ENCODE assay signal across 18 cellular contexts in genomic region chr9:8946461-8946860, GRCh38.
DNase-seq lines count a peak whose midpoint lies in the region; ATAC-seq and TF ChIP-seq lines count a peak whose summit lies in the region.
"Had no signal": no experiment of that assay in that cellular context is flagged by ENCODE, and none has a peak within 500 bp of the region (broad histone marks: within the 10 kb centered on the region; RNA-seq: fewer than 3 reads in every experiment).

No MANE protein-coding gene starts in this region.

- H4K5ac ChIP-seq in mesendoderm (ENCODE audit: low read length): no peak overlapping the region

- H3K79me1 ChIP-seq in mesendoderm (ENCODE audit: low read length): no peaks in the 10 kb centered on the region

- H3K79me2 ChIP-seq in Loucy (ENCODE audit: insufficient read depth, low read length): no peaks in the 10 kb centered on the region
- H3K79me2 ChIP-seq in mesendoderm (ENCODE audit: control insufficient read depth, insufficient read depth, low read length): no peaks in the 10 kb centered on the region

- no TSS peak for BruUV-seq in A673 (replicated peaks; lab: Mats Ljungman, UMichigan)

- H4K8ac ChIP-seq in mesendoderm (ENCODE audit: low read depth, low read length): no peak overlapping the region

- H3K27ac ChIP-seq in ectodermal cell (ENCODE audit: insufficient read depth, low read depth, low read length, poor library complexity, severe bottlenecking) (peak overlapping the region; percentile 31), mesendoderm (ENCODE audit: low read depth, low read length) (no peak overlapping the region), A673 (ENCODE audit: low read depth, low read length, poor library complexity, severe bottlenecking) (no peak overlapping the region)
- H3K27ac ChIP-seq: BLaER1 treated with 17β-estradiol and CSF1 and Interleukin-3, amounts not matched to agents 10 nM and 100 nM; GM23248 had no signal

- no peak overlapping the region for H3K9ac ChIP-seq in Loucy (ENCODE audit: low read depth, low read length, poor library complexity, severe bottlenecking)
- no peak overlapping the region for H3K9ac ChIP-seq in mesendoderm (ENCODE audit: low read length)
- H3K9ac ChIP-seq: BLaER1 treated with 17β-estradiol and CSF1 and Interleukin-3, amounts not matched to agents 10 nM and 100 nM; GM23248 had no signal

- H3K4ac ChIP-seq in mesendoderm (ENCODE audit: low read depth, low read length): no peak overlapping the region

- no peak overlapping the region for H3K56ac ChIP-seq in mesendoderm (ENCODE audit: low read length)

- H3K18ac ChIP-seq in mesendoderm (ENCODE audit: low read length): no peak overlapping the region

- no peak for TF ChIP-seq CTCF in Loucy (conservative IDR thresholded peaks at IDR 0.05; ENCODE audit: low read length)
- no peak for TF ChIP-seq CTCF in A673 (conservative IDR thresholded peaks at IDR 0.05; ENCODE audit: low read depth, low read length)

- DNase-seq in mesendoderm: peak; percentile 7
- DNase-seq in activated effector memory CD4-positive, alpha-beta T cell treated with Interleukin-2 at 50 U/mL for 16 hours: no peak
- DNase-seq in A673 (ENCODE audit: low spot score): no peak
- DNase-seq in activated CD8-positive, alpha-beta memory T cell treated with anti-CD3 and anti-CD28 coated beads for 24 hours: no peak
- DNase-seq: 8988T; Calu3; CD8-positive, alpha-beta T cell; DND-41; EL; GM23248; HFFc6 had no signal

- H3K9me3 ChIP-seq in Loucy (ENCODE audit: insufficient read depth, low read depth, low read length) (no peaks in the 10 kb centered on the region), ectodermal cell (ENCODE audit: control insufficient read depth, low read length) (no peaks in the 10 kb centered on the region), A673 (ENCODE audit: low read depth, low read length, poor library complexity, severe bottlenecking) (no peaks in the 10 kb centered on the region)
- H3K9me3 ChIP-seq: BLaER1 treated with 17β-estradiol and CSF1 and Interleukin-3, amounts not matched to agents 10 nM and 100 nM had no signal

- H2BK120ac ChIP-seq in mesendoderm (ENCODE audit: low read depth, low read length): no peak overlapping the region

- 30 to 55% methylated on average over 1 of the region's 1 CpG for WGBS in ectodermal cell, 2 experiments
- no CpG with 5 or more reads among the region's 1 CpG for WGBS in mesendoderm (ENCODE audit: extremely low coverage, insufficient coverage, low lambda C conversion rate)

- H3K27me3 ChIP-seq in Loucy (ENCODE audit: insufficient read depth, low read length, poor library complexity, severe bottlenecking) (no peaks in the 10 kb centered on the region), ectodermal cell (ENCODE audit: control insufficient read depth, insufficient read depth, low read length, poor library complexity, severe bottlenecking) (no peaks in the 10 kb centered on the region), mesendoderm (ENCODE audit: insufficient read depth, low read length, poor library complexity) (no peaks in the 10 kb centered on the region), A673 (replicated peaks; ENCODE audit: insufficient read depth, low read depth, low read length, poor library complexity) (no peaks in the 10 kb centered on the region)
- H3K27me3 ChIP-seq: BLaER1 treated with 17β-estradiol and CSF1 and Interleukin-3, amounts not matched to agents 10 nM and 100 nM had no signal

- POLR2A ChIA-PET in A673 (lab: Charles Lee; ENCODE audit: low non-redundant PET): no interaction called here

- H3K4me1 ChIP-seq in Loucy (ENCODE audit: insufficient read depth, low read length, poor library complexity, severe bottlenecking) (no peaks in the 10 kb centered on the region), ectodermal cell (ENCODE audit: control insufficient read depth, insufficient read depth, low read length) (peaks cover 4% of the 10 kb centered on the region), mesendoderm (ENCODE audit: control insufficient read depth, low read depth, low read length) (no peaks in the 10 kb centered on the region), A673 (ENCODE audit: insufficient read depth, low read length, poor library complexity, severe bottlenecking) (no peaks in the 10 kb centered on the region)
- H3K4me1 ChIP-seq: BLaER1 treated with 17β-estradiol and CSF1 and Interleukin-3, amounts not matched to agents 10 nM and 100 nM had no signal

- no peak overlapping the region for H2BK5ac ChIP-seq in mesendoderm (ENCODE audit: low read length)

- no peak overlapping the region for H3K4me2 ChIP-seq in Loucy (ENCODE audit: low read depth, low read length, poor library complexity, severe bottlenecking)
- no peak overlapping the region for H3K4me2 ChIP-seq in mesendoderm (ENCODE audit: low read length)
- H3K4me2 ChIP-seq: BLaER1 treated with 17β-estradiol and CSF1 and Interleukin-3, amounts not matched to agents 10 nM and 100 nM had no signal

- H2BK15ac ChIP-seq in mesendoderm (replicated peaks; ENCODE audit: low read depth): no peak overlapping the region

- H3K9me2 ChIP-seq in Loucy (replicated peaks; ENCODE audit: low read depth, low read length): no peaks in the 10 kb centered on the region

- no peak overlapping the region for H3K23ac ChIP-seq in mesendoderm (ENCODE audit: low read length)

- no peaks in the 10 kb centered on the region for H4K20me1 ChIP-seq in Loucy (ENCODE audit: insufficient read depth, low read length, poor library complexity, severe bottlenecking)
- H4K20me1 ChIP-seq: BLaER1 treated with 17β-estradiol and CSF1 and Interleukin-3, amounts not matched to agents 10 nM and 100 nM had no signal

- no peak overlapping the region for H3K4me3 ChIP-seq in Loucy (ENCODE audit: low read length, poor library complexity, severe bottlenecking)
- H3K4me3 ChIP-seq in ectodermal cell (ENCODE audit: insufficient read depth, low read depth, low read length): no peak overlapping the region
- no peak overlapping the region for H3K4me3 ChIP-seq in mesendoderm (ENCODE audit: low read length)
- no peak overlapping the region for H3K4me3 ChIP-seq in A673 (ENCODE audit: low read depth, low read length, poor library complexity, severe bottlenecking)
- H3K4me3 ChIP-seq: BLaER1 treated with 17β-estradiol and CSF1 and Interleukin-3, amounts not matched to agents 10 nM and 100 nM; GM12878; GM23248 had no signal

- intact Hi-C loops in A673 (cut with micrococcal nuclease; ENCODE audit: unreplicated experiment): no loop called here

- H3F3A ChIP-seq in Loucy (ENCODE audit: low read depth): no peaks in the 10 kb centered on the region

- H2AFZ ChIP-seq in Loucy (ENCODE audit: low read length): peak overlapping the region; percentile 70
- H2AFZ ChIP-seq: GM23248 had no signal

- H3K36me3 ChIP-seq in Loucy (ENCODE audit: insufficient read depth, low read length) (no peaks in the 10 kb centered on the region), ectodermal cell (ENCODE audit: control insufficient read depth, insufficient read depth, low read length) (no peaks in the 10 kb centered on the region), mesendoderm (ENCODE audit: control insufficient read depth, insufficient read depth, low read length) (no peaks in the 10 kb centered on the region), A673 (ENCODE audit: insufficient read depth, low read length, poor library complexity, severe bottlenecking) (no peaks in the 10 kb centered on the region)
- H3K36me3 ChIP-seq: BLaER1 treated with 17β-estradiol and CSF1 and Interleukin-3, amounts not matched to agents 10 nM and 100 nM had no signal

- CTCF ChIA-PET in A673 (lab: Charles Lee): no interaction called here

- no peak for ATAC-seq in GM19463 (IDR thresholded peaks at IDR 0.05; ENCODE audit: unreplicated experiment)
- ATAC-seq: CD8-positive, alpha-beta T cell; GM12878; HCT116; HepG2 had no signal

- no peak overlapping the region for H2AK5ac ChIP-seq in mesendoderm (ENCODE audit: low read length)
